In genomic region chr3:124002405-124003081, GRCh38 we compare ENCODE assay signal across 5 cellular contexts. TPM values are rescaled to one million over a fixed set of nuclear protein-coding genes. Genes with fewer than 3 reads are reported as not detected.
"Had no signal": no experiment of that assay in that cellular context is flagged by ENCODE, and none has a peak within 500 bp of the region (broad histone marks: within the 10 kb centered on the region; RNA-seq: fewer than 3 reads in every experiment).

No MANE protein-coding gene starts in this region.

RNA-seq across cellular contexts. Expression of gene ROPN1, which starts 10.6 kb away (rescaled TPM):
- total RNA-seq: K562, MCF 10A, Right ventricle myocardium superior, SJSA1 had no signal
- polyA plus RNA-seq: IgD-negative memory B cell, K562 had no signal
